10 cellular contexts compared by ENCODE assay signal in the genomic region with DNA sequence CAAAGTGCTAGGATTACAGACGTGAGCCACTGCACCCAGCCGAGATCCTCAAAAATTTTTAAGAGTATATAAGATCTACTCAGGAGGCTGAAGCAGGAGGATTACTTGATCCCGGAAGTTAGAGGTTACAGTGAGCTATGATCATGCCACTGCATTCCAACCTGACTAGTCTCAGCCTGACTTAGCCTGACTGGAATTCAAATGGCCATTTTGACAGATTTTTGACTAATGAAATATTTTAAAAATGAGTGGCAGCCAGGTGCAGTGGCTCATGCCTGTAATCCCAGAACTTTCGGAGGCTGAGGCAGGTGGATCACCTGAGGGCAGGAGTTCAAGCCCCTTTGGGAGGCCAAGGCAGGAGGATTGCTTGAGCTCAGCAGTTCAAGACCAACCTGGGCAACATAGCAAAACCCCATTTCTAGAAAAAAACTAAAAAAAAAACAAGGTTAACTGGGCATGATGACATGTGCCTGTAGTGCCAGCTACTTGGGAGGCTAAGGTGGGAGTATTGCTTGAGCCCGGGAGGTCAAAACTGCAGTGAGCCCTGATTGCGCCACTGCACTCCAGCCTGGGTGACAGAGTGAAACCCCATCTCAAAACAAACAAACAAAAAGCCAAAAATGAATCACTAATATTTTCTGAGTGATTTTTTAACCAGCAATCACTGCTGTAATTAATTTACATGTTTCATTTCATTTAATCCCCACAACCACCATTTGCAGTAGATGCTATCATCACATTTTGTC.
DNase-seq lines count a peak whose midpoint lies in the region; ATAC-seq and TF ChIP-seq lines count a peak whose summit lies in the region.
"Had no signal": no experiment of that assay in that cellular context is flagged by ENCODE, and none has a peak within 500 bp of the region (broad histone marks: within the 10 kb centered on the region; RNA-seq: fewer than 3 reads in every experiment).

No MANE protein-coding gene starts in this region.

- H3K27ac Mint-ChIP-seq in nephron = peak overlapping the region; percentile 81 to 96 (median 94)
- H3K27ac Mint-ChIP-seq: activated B cell treated with CpG ODN at 0.5 μM for 24 hours had no signal

- ATAC-seq in GM18868 (IDR thresholded peaks at IDR 0.05; ENCODE audit: unreplicated experiment) (no peak), GM19023 (IDR thresholded peaks at IDR 0.05; ENCODE audit: unreplicated experiment) (no peak)

- no peaks in the 10 kb centered on the region for H3K9me3 Mint-ChIP-seq in nephron
- H3K9me3 Mint-ChIP-seq: activated B cell treated with CpG ODN at 0.5 μM for 24 hours had no signal

- H3K4me1 Mint-ChIP-seq in nephron = peaks cover 34% of the 10 kb centered on the region

- H3K4me3 ChIP-seq in epithelial cell of esophagus (ENCODE audit: low read length) = no peak overlapping the region
- H3K4me3 ChIP-seq: BLaER1 treated with 17β-estradiol and CSF1 and Interleukin-3, amounts not matched to agents 10 nM and 100 nM had no signal

- DNase-seq in AG08395 (ENCODE audit: low spot score) = peak; percentile 29
- DNase-seq in NCI-H226 = peak; percentile 87
- peak; percentile 89 for DNase-seq in epithelial cell of esophagus (ENCODE audit: low read depth)
- DNase-seq in stimulated activated CD4-positive, alpha-beta T cell treated with anti-CD3 and anti-CD28 coated beads, Interleukin-12 subunit alpha, Interleukin-12 subunit beta, amount 100 ng/mL, for 4 hours = no peak
- no peak for DNase-seq in DMS53 treated with DMSO at 0.1 percent for 48 hours (lab: John Stamatoyannopoulos, UW; ENCODE audit: unreplicated experiment)
- DNase-seq: activated B cell treated with CpG ODN at 0.5 μM for 24 hours had no signal

- TF ChIP-seq CTCF in epithelial cell of esophagus (IDR thresholded peaks at IDR 0.05; ENCODE audit: insufficient read depth, low read depth, low read length, missing control alignments) (no peak), nephron (IDR thresholded peaks at IDR 0.05; ENCODE audit: unreplicated experiment in 3 of 3) (no peak)

- no peaks in the 10 kb centered on the region for H3K27me3 Mint-ChIP-seq in nephron (ENCODE audit: low read depth)
- H3K27me3 Mint-ChIP-seq: activated B cell treated with CpG ODN at 0.5 μM for 24 hours had no signal

- H3K4me3 Mint-ChIP-seq in nephron = no peak overlapping the region
- H3K4me3 Mint-ChIP-seq: activated B cell treated with CpG ODN at 0.5 μM for 24 hours had no signal

- peaks cover 26% of the 10 kb centered on the region for H3K36me3 Mint-ChIP-seq in nephron (ENCODE audit: low read depth)

Comparison
In these comparisons a context has a peak if more than half of its experiments do, and no peak if none do; other contexts are left out.
1. DNase-seq: peak in AG08395 (single experiment), NCI-H226 (single experiment) and epithelial cell of esophagus (single experiment); none in stimulated activated CD4-positive, alpha-beta T cell treated with anti-CD3 and anti-CD28 coated beads, Interleukin-12 subunit alpha, Interleukin-12 subunit beta, amount 100 ng/mL, for 4 hours (single experiment) and DMS53 treated with DMSO at 0.1 percent for 48 hours (single experiment).